In genomic region chr3:160564949-160565441, GRCh38 we compare ENCODE assay signal across 7 cellular contexts. TPM values are rescaled to one million over a fixed set of nuclear protein-coding genes. Genes with fewer than 3 reads are reported as not detected.
DNase-seq lines count a peak whose midpoint lies in the region; ATAC-seq and TF ChIP-seq lines count a peak whose summit lies in the region.

No MANE protein-coding gene starts in this region.

- H3K36me3 ChIP-seq in Karpas-422 (ENCODE audit: insufficient read depth, low read length): peaks cover 37% of the 10 kb centered on the region
- H3K36me3 ChIP-seq in WERI-Rb-1: peaks cover 16% of the 10 kb centered on the region

- intact Hi-C loops in lower leg skin (cut with DNase I; ENCODE audit: low total_unique reads): no loop called here

- 1% methylated on average over 30 to 56 of the region's 62 CpGs for WGBS in lower leg skin, 2 donors

- peaks cover 50% of the 10 kb centered on the region for H3K79me2 ChIP-seq in Karpas-422 (ENCODE audit: low read length)

- H4K20me1 ChIP-seq in Karpas-422 (ENCODE audit: insufficient read depth, low read depth, low read length): peaks cover 23% of the 10 kb centered on the region; the same call in 1 of the 2 replicates

- TF ChIP-seq CTCF in WERI-Rb-1 (IDR thresholded peaks at IDR 0.05; ENCODE audit: low read depth, low read length): no peak
- no peak for TF ChIP-seq CTCF in lower leg skin (IDR thresholded peaks at IDR 0.05)

- peak; percentile 40 for DNase-seq in H4 (ENCODE audit: low spot score)
- DNase-seq in Karpas-422: peak; percentile 83
- peak; percentile 68 for DNase-seq in WERI-Rb-1
- peak; percentile 61 for DNase-seq in dedifferentiated amniotic fluid mesenchymal stem cell (ENCODE audit: extremely low spot score)
- peak in 1 of 2 donors; percentile 62 for DNase-seq in lower leg skin (ENCODE audit: low spot score in 2 of 2)
- peak; percentile 32 to 36 for DNase-seq in stimulated activated CD8-positive, alpha-beta memory T cell treated with anti-CD3 and anti-CD28 coated beads, Interleukin-15, amount 100 ng/mL, for 48 hours (ENCODE audit: low read depth in 2 of 2)

- H3K4me1 ChIP-seq in Karpas-422 (ENCODE audit: low read length): peaks cover 44% of the 10 kb centered on the region

- ATAC-seq in GM18498 (IDR thresholded peaks at IDR 0.05; ENCODE audit: unreplicated experiment): peak; percentile 52

- H3K4me3 ChIP-seq in Karpas-422 (ENCODE audit: low read length) (peak overlapping the region; percentile 96), WERI-Rb-1 (ENCODE audit: low read depth, low read length) (peak overlapping the region; percentile 84), lower leg skin (ENCODE audit: low read depth, poor library complexity, severe bottlenecking) (peak overlapping the region; percentile 54)

- TF ChIP-seq POLR2A in lower leg skin (IDR thresholded peaks at IDR 0.05): no peak

- H3K27ac ChIP-seq in Karpas-422 (ENCODE audit: low read length) (peak overlapping the region; percentile 62), WERI-Rb-1 (peak overlapping the region; percentile 91)

- no peaks in the 10 kb centered on the region for H3K27me3 ChIP-seq in Karpas-422 (ENCODE audit: low read length)
- no peaks in the 10 kb centered on the region for H3K27me3 ChIP-seq in WERI-Rb-1 (ENCODE audit: insufficient read depth, low read depth, severe bottlenecking)

- H3K9me3 ChIP-seq in Karpas-422 (ENCODE audit: low read length) (no peaks in the 10 kb centered on the region), WERI-Rb-1 (ENCODE audit: severe bottlenecking) (no peaks in the 10 kb centered on the region)

- no peaks in the 10 kb centered on the region for H3K9me2 ChIP-seq in Karpas-422 (replicated peaks; ENCODE audit: insufficient read depth, low read length)

- peak overlapping the region; percentile 63 for H3K4me2 ChIP-seq in Karpas-422 (ENCODE audit: low read depth, low read length, poor library complexity, severe bottlenecking)

- H2AFZ ChIP-seq in Karpas-422 (ENCODE audit: low read length): no peak overlapping the region

- peak overlapping the region; percentile 90 for H3K9ac ChIP-seq in Karpas-422 (ENCODE audit: low read length)

RNA-seq across cellular contexts. Expression of gene KPNA4, which starts 0.4 kb away (rescaled TPM):
- 15.2 and 19.5 TPM in 2 replicates for total RNA-seq in H4 (2014; rRNA removed; shearing (Covaris generic))
- 21.1 and 40.8 TPM in 2 replicates for total RNA-seq in Karpas-422 (2014; rRNA removed; shearing (Covaris generic); ENCODE audit: low replicate concordance)
- total RNA-seq in lower leg skin: 10 to 100 TPM; 23.0 to 27.7 (median 24.6) TPM
